Comparison of ENCODE assay signal across 1 cellular context in the genomic region with DNA sequence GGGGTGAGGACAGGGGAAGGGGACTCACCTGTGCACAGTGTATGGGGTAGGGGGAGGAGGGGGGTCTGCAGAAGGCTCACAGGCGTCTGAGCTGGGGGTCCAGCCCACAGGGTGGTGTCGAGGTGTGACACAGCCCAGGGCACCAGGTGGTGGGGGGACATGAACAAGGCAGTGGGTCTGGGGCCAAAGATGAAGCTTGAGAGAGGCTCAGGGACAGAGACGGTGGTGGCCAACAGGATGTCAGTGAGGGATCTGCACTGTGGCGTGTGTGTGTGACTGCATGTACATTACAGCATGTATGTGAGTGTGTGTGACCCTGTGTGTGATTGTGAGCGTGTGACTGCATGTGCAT.
TF ChIP-seq lines count a peak whose summit lies in the region.

No MANE protein-coding gene starts in this region.

TF ChIP-seq in GM12878, 131 proteins besides CTCF, POLR2A, EP300 and RAD21:
- TF ChIP-seq ETV6 (conservative IDR thresholded peaks at IDR 0.05 in 1 of 2, IDR thresholded peaks at IDR 0.05 in 1 of 2; ENCODE audit: borderline replicate concordance in 1 of 2, low read depth in 1 of 2) (no peak), HDGF (IDR thresholded peaks at IDR 0.05) (0 out of 2 replicates have a peak, but pooled peaks have one; percentile 25)
